ENCODE assay signal across 8 cellular contexts in genomic region chr20:36092424-36093024, GRCh38.
DNase-seq lines count a peak whose midpoint lies in the region; ATAC-seq, FAIRE-seq and TF ChIP-seq lines count a peak whose summit lies in the region.

No MANE protein-coding gene starts in this region.

- H3K9me2 ChIP-seq in PC-3 (replicated peaks; ENCODE audit: low read length) = no peaks in the 10 kb centered on the region

- H3K27me3 ChIP-seq in PC-3 (ENCODE audit: low read length) (no peaks in the 10 kb centered on the region), bronchial epithelial cell (ENCODE audit: control insufficient read depth, insufficient read depth, low read length) (no peaks in the 10 kb centered on the region), stomach smooth muscle (ENCODE audit: control insufficient read depth in 1 of 2, insufficient read depth in 2 of 2, low read length in 2 of 2) (peaks cover 27 to 35% of the 10 kb centered on the region in 2 donors)

- H3K4me2 ChIP-seq in PC-3 (ENCODE audit: low read length) = peak overlapping the region; percentile 95

- H2AFZ ChIP-seq in PC-3 (ENCODE audit: low read length) = peak overlapping the region; percentile 94

- CTCF ChIA-PET in PC-3 (lab: Charles Lee) = interaction anchor here (0.7 kb wide), 2 partner anchors 46 to 100 kb away, joined by 4 to 5 read pairs; no protein-coding TSS in a partner anchor

- H3F3A ChIP-seq in PC-3 (ENCODE audit: low read length, unreplicated experiment) = no peaks in the 10 kb centered on the region

- peak overlapping the region; percentile 47 for H3K4me3 ChIP-seq in GM12864 (ENCODE audit: low read depth, low read length)
- H3K4me3 ChIP-seq in PC-3 (ENCODE audit: low read length) = peak overlapping the region; percentile 82
- peak overlapping the region; percentile 58 for H3K4me3 ChIP-seq in bronchial epithelial cell (ENCODE audit: low read depth, low read length)
- H3K4me3 ChIP-seq in stomach smooth muscle (ENCODE audit: low read length in 2 of 2) = peak overlapping the region; percentile 81 to 83

- peak; percentile 52 for ATAC-seq in PC-3
- peak; percentile 79 for ATAC-seq in left lobe of liver
- ATAC-seq in GM21825 (IDR thresholded peaks at IDR 0.05; ENCODE audit: unreplicated experiment) = no peak

- intact Hi-C loops in PC-3 (cut with micrococcal nuclease) = loop anchor here (2.0 kb wide), 2 partner anchors 42 to 46 kb away; no protein-coding TSS in a partner anchor

- H3K4me1 ChIP-seq in PC-3 (ENCODE audit: insufficient read depth, low read length) (peaks cover 22% of the 10 kb centered on the region), stomach smooth muscle (ENCODE audit: control insufficient read depth, insufficient read depth, low read length) (peaks cover 22% of the 10 kb centered on the region)

- H3K9ac ChIP-seq in PC-3 (ENCODE audit: low read length) (peak overlapping the region; percentile 62), stomach smooth muscle (ENCODE audit: low read length in 2 of 2) (no peak overlapping the region)

- no peak for TF ChIP-seq CTCF in GM12864 (IDR thresholded peaks at IDR 0.05; ENCODE audit: low read depth, low read length, missing control alignments)
- TF ChIP-seq CTCF in PC-3 (conservative IDR thresholded peaks at IDR 0.05; ENCODE audit: low read depth, low read length) = no peak
- TF ChIP-seq CTCF in bronchial epithelial cell (IDR thresholded peaks at IDR 0.05; ENCODE audit: insufficient read depth, low read length, severe bottlenecking) = no peak

- H3K9me3 ChIP-seq in PC-3 (ENCODE audit: low read length) (no peaks in the 10 kb centered on the region), stomach smooth muscle (ENCODE audit: control insufficient read depth in 2 of 2, low read length in 2 of 2) (no peaks in the 10 kb centered on the region)

- FAIRE-seq in bronchial epithelial cell (lab: Jason Lieb, UNC) (no peak), HTR-8/SVneo (lab: Jason Lieb, UNC) (no peak)

- BruUV-seq in PC-3 (replicated peaks; lab: Mats Ljungman, UMichigan) = no TSS peak

- 0 out of 2 replicates have a peak overlapping the region, but pooled peaks have one; percentile 3 for H3K27ac ChIP-seq in PC-3 (ENCODE audit: low read length)
- H3K27ac ChIP-seq in stomach smooth muscle (ENCODE audit: low read length) = peak overlapping the region; percentile 11

- H4K20me1 ChIP-seq in PC-3 (ENCODE audit: low read length) = no peaks in the 10 kb centered on the region

- DNase-seq in GM12864 (ENCODE audit: low read depth) (no peak), PC-3 (peak; percentile 25), bronchial epithelial cell (ENCODE audit: low read depth) (no peak), left lobe of liver (ENCODE audit: low spot score) (no peak), HTR-8/SVneo (ENCODE audit: insufficient read length, low spot score) (no peak), NCI-H1048 (lab: John Stamatoyannopoulos, UW) (no peak)

- POLR2A ChIA-PET in PC-3 (lab: Charles Lee; ENCODE audit: unreplicated experiment) = no interaction called here

- H3K79me2 ChIP-seq in PC-3 (ENCODE audit: low read length) = 0 out of 2 replicates have a peak, but pooled peaks cover 9% of the 10 kb centered on the region

- H3K36me3 ChIP-seq in PC-3 (ENCODE audit: low read depth, low read length) (no peaks in the 10 kb centered on the region), bronchial epithelial cell (ENCODE audit: control insufficient read depth, insufficient read depth, low read length) (no peaks in the 10 kb centered on the region), stomach smooth muscle (ENCODE audit: control insufficient read depth in 2 of 2, insufficient read depth in 2 of 2, low read length in 2 of 2) (no peaks in the 10 kb centered on the region)
